ENCODE assay signal across 30 cellular contexts in genomic region chr22:28111501-28111900, GRCh38.
DNase-seq lines count a peak whose midpoint lies in the region; FAIRE-seq and TF ChIP-seq lines count a peak whose summit lies in the region.
"Had no signal": no experiment of that assay in that cellular context is flagged by ENCODE, and none has a peak within 500 bp of the region (broad histone marks: within the 10 kb centered on the region; RNA-seq: fewer than 3 reads in every experiment).

No MANE protein-coding gene starts in this region.

- FAIRE-seq in GM19239 (lab: Jason Lieb, UNC) = no peak
- FAIRE-seq: endothelial cell of umbilical vein, GM18507 had no signal

- no peaks in the 10 kb centered on the region for H3K9me3 Mint-ChIP-seq in osteocyte (ENCODE audit: unreplicated experiment)
- H3K9me3 Mint-ChIP-seq: CD4-positive, alpha-beta T cell; dendritic cell treated with granulocyte-macrophage colony-stimulating factor and Interleukin-4, amounts not matched to agents 40 ng/mL and 50 ng/mL, for 4 days had no signal

- H3K36me3 Mint-ChIP-seq in osteocyte (ENCODE audit: unreplicated experiment) = peaks cover 11% of the 10 kb centered on the region
- H3K36me3 Mint-ChIP-seq: activated naive CD8-positive, alpha-beta T cell had no signal

- peak overlapping the region; percentile 24 for H3K27ac Mint-ChIP-seq in osteocyte (ENCODE audit: unreplicated experiment)
- H3K27ac Mint-ChIP-seq: activated CD4-positive, alpha-beta T cell treated with anti-CD3 and anti-CD28 coated beads for 36 hours; activated CD8-positive, alpha-beta T cell treated with anti-CD3 and anti-CD28 coated beads, Interleukin-2, amount 10 ng/mL, durations not matched to agents 7 days and 5 days; activated naive CD8-positive, alpha-beta T cell; CD4-positive, alpha-beta T cell; dendritic cell treated with granulocyte-macrophage colony-stimulating factor and Interleukin-4, amounts not matched to agents 40 ng/mL and 50 ng/mL, for 4 days; progenitor cell of endocrine pancreas had no signal

- TF ChIP-seq CTCF in fibroblast of mammary gland (conservative IDR thresholded peaks at IDR 0.05; ENCODE audit: control insufficient read depth, insufficient read depth, low read depth, low read length) (no peak), osteocyte (IDR thresholded peaks at IDR 0.05) (no peak)

- H3K27me3 Mint-ChIP-seq in osteocyte (ENCODE audit: unreplicated experiment) = no peaks in the 10 kb centered on the region
- H3K27me3 Mint-ChIP-seq: activated CD4-positive, alpha-beta T cell treated with anti-CD3 and anti-CD28 coated beads for 36 hours; activated naive CD8-positive, alpha-beta T cell; CD4-positive, alpha-beta T cell; dendritic cell treated with granulocyte-macrophage colony-stimulating factor and Interleukin-4, amounts not matched to agents 40 ng/mL and 50 ng/mL, for 4 days; progenitor cell of endocrine pancreas had no signal

- no peak overlapping the region for H3K4me3 Mint-ChIP-seq in osteocyte (ENCODE audit: unreplicated experiment)
- H3K4me3 Mint-ChIP-seq: activated CD4-positive, alpha-beta T cell treated with anti-CD3 and anti-CD28 coated beads for 36 hours; activated CD8-positive, alpha-beta T cell treated with anti-CD3 and anti-CD28 coated beads, Interleukin-2, amount 10 ng/mL, durations not matched to agents 7 days and 5 days; activated naive CD8-positive, alpha-beta T cell; CD4-positive, alpha-beta T cell; dendritic cell treated with granulocyte-macrophage colony-stimulating factor and Interleukin-4, amounts not matched to agents 40 ng/mL and 50 ng/mL, for 4 days had no signal

- peak; percentile 67 for DNase-seq in GM03348 (ENCODE audit: low spot score)
- DNase-seq in M059J (ENCODE audit: low read depth) = peak; percentile 29
- DNase-seq in fibroblast of mammary gland (ENCODE audit: low read depth) = peak; percentile 49
- DNase-seq in osteocyte (ENCODE audit: extremely low spot score, unreplicated experiment) = no peak
- no peak for DNase-seq in GM19239 (ENCODE audit: insufficient read length, low spot score)
- no peak for DNase-seq in activated CD4-positive, alpha-beta T cell treated with anti-CD3 and anti-CD28 coated beads for 1 hour
- DNase-seq in NCI-H526 (lab: John Stamatoyannopoulos, UW) = no peak
- DNase-seq in DMS 273 treated with DMSO at 0.1 percent for 48 hours (lab: John Stamatoyannopoulos, UW) = no peak
- DNase-seq: activated CD4-positive, alpha-beta T cell treated with anti-CD3 and anti-CD28 coated beads for 36 hours; activated CD8-positive, alpha-beta T cell treated with anti-CD3 and anti-CD28 coated beads, Interleukin-2, amount 10 ng/mL, durations not matched to agents 7 days and 5 days; activated effector memory CD4-positive, alpha-beta T cell treated with Interleukin-2 at 50 U/mL for 16 hours; AML-193; aorta; caudate nucleus; CD4-positive, alpha-beta T cell; DMS153; foreskin keratinocyte; heart left ventricle; lower lobe of right lung; NCI-H1092; NCI-H187; NCI-H524; PC-9; stimulated activated naive CD8-positive, alpha-beta T cell treated with anti-CD3 and anti-CD28 coated beads, Interleukin-15, Interleukin-2, amounts not matched to agents 100 U/mL and 50 U/mL, for 24 hours had no signal

- no peak overlapping the region for H3K4me3 ChIP-seq in fibroblast of mammary gland (ENCODE audit: control insufficient read depth, low read depth, low read length)
- H3K4me3 ChIP-seq: heart left ventricle, lower lobe of right lung, PC-9, vagina had no signal

- H3K4me1 Mint-ChIP-seq in osteocyte (ENCODE audit: unreplicated experiment) = peaks cover 36% of the 10 kb centered on the region
- H3K4me1 Mint-ChIP-seq: activated CD4-positive, alpha-beta T cell treated with anti-CD3 and anti-CD28 coated beads for 36 hours had no signal

Comparison
In these comparisons a context has a peak if more than half of its experiments do, and no peak if none do; other contexts are left out.
1. DNase-seq: peak in GM03348 (single experiment), M059J (single experiment) and fibroblast of mammary gland (single experiment); none in osteocyte (single experiment), GM19239 (single experiment), activated CD4-positive, alpha-beta T cell treated with anti-CD3 and anti-CD28 coated beads for 1 hour (single experiment), NCI-H526 (0 of 2) and DMS 273 treated with DMSO at 0.1 percent for 48 hours (single experiment).